15 cellular contexts compared by ENCODE assay signal in genomic region chr14:84254205-84254788, GRCh38.
DNase-seq lines count a peak whose midpoint lies in the region; ATAC-seq and TF ChIP-seq lines count a peak whose summit lies in the region.
"Had no signal": no experiment of that assay in that cellular context is flagged by ENCODE, and none has a peak within 500 bp of the region (broad histone marks: within the 10 kb centered on the region; RNA-seq: fewer than 3 reads in every experiment).

No MANE protein-coding gene starts in this region.

- no peak for ATAC-seq in activated T-cell treated with anti-CD3 and anti-CD28 coated beads, Interleukin-2, amount 50 U/mL, for 72 hours (replicated peaks in 1 of 2)

- H3K9me3 Mint-ChIP-seq in immature natural killer cell: peaks cover 4 to 21% (median 8%) of the 10 kb centered on the region in 6 donors
- H3K9me3 Mint-ChIP-seq in activated T-cell treated with anti-CD3 and anti-CD28 coated beads, Interleukin-2, amount 50 U/mL, for 72 hours: peaks cover 3 to 4% of the 10 kb centered on the region in 2 donors
- no peaks in the 10 kb centered on the region for H3K9me3 Mint-ChIP-seq in glutamatergic neuron (ENCODE audit: unreplicated experiment)

- H3K4me1 ChIP-seq in left ventricle myocardium inferior: peaks cover 32% of the 10 kb centered on the region
- peaks cover 0 to 3% of the 10 kb centered on the region in 2 experiments for H3K4me1 ChIP-seq in trophoblast cell (ENCODE audit: control insufficient read depth in 1 of 2, insufficient read depth in 2 of 2, low read length in 2 of 2)

- H3K18ac ChIP-seq in trophoblast cell (ENCODE audit: low read length): no peak overlapping the region

- H3K36me3 Mint-ChIP-seq in immature natural killer cell (no peaks in the 10 kb centered on the region), glutamatergic neuron (ENCODE audit: unreplicated experiment) (no peaks in the 10 kb centered on the region)
- no peaks in the 10 kb centered on the region for H3K36me3 Mint-ChIP-seq in activated T-cell treated with anti-CD3 and anti-CD28 coated beads, Interleukin-2, amount 50 U/mL, for 72 hours (ENCODE audit: insufficient read depth in 2 of 2)

- H3K14ac ChIP-seq in trophoblast cell (ENCODE audit: low read length): no peak overlapping the region

- H3K79me2 ChIP-seq in trophoblast cell (ENCODE audit: control insufficient read depth, insufficient read depth, low read length, poor library complexity): no peaks in the 10 kb centered on the region

- H3K4me3 Mint-ChIP-seq in immature natural killer cell (no peak overlapping the region), glutamatergic neuron (ENCODE audit: unreplicated experiment) (no peak overlapping the region)
- no peak overlapping the region for H3K4me3 Mint-ChIP-seq in activated T-cell treated with anti-CD3 and anti-CD28 coated beads, Interleukin-2, amount 50 U/mL, for 72 hours
- H3K4me3 Mint-ChIP-seq: B cell had no signal

- no peak overlapping the region for H3K9ac ChIP-seq in trophoblast cell (ENCODE audit: low read length)

- intact Hi-C loops in left ventricle myocardium inferior (cut with micrococcal nuclease): no loop called here

- H4K8ac ChIP-seq in trophoblast cell (ENCODE audit: low read depth, low read length): no peak overlapping the region

- WGBS in trophoblast cell (ENCODE audit: extremely low coverage, insufficient coverage, insufficient read length): no CpG with 5 or more reads among the region's 8 CpGs

- H3K4me1 Mint-ChIP-seq in immature natural killer cell (no peaks in the 10 kb centered on the region), glutamatergic neuron (ENCODE audit: low read depth, unreplicated experiment) (peaks cover 6% of the 10 kb centered on the region)
- no peaks in the 10 kb centered on the region for H3K4me1 Mint-ChIP-seq in activated T-cell treated with anti-CD3 and anti-CD28 coated beads, Interleukin-2, amount 50 U/mL, for 72 hours (ENCODE audit: low read depth)
- H3K4me1 Mint-ChIP-seq: B cell had no signal

- H3K4me2 ChIP-seq in trophoblast cell (ENCODE audit: low read length): no peak overlapping the region

- no peak overlapping the region for H2AFZ ChIP-seq in trophoblast cell (ENCODE audit: insufficient read depth, low read length, poor library complexity)

- no peak overlapping the region for H4K91ac ChIP-seq in trophoblast cell (ENCODE audit: low read depth, low read length)

- H3K27me3 ChIP-seq in H7 (ENCODE audit: control insufficient read depth, insufficient read depth, low read length) (no peaks in the 10 kb centered on the region), left ventricle myocardium inferior (ENCODE audit: low read depth) (no peaks in the 10 kb centered on the region), trophoblast cell (ENCODE audit: insufficient read depth, low read length) (no peaks in the 10 kb centered on the region)

- TF ChIP-seq CTCF in left ventricle myocardium inferior (IDR thresholded peaks at IDR 0.05; ENCODE audit: borderline replicate concordance): no peak
- no peak for TF ChIP-seq CTCF in glutamatergic neuron (IDR thresholded peaks at IDR 0.05; ENCODE audit: partially characterized antibody, unreplicated experiment)

- H2AK5ac ChIP-seq in trophoblast cell (ENCODE audit: low read length): no peak overlapping the region

- no peaks in the 10 kb centered on the region for H3K36me3 ChIP-seq in H7 (replicated peaks; ENCODE audit: control insufficient read depth, insufficient read depth, low read length)
- H3K36me3 ChIP-seq in left ventricle myocardium inferior: no peaks in the 10 kb centered on the region
- H3K36me3 ChIP-seq in trophoblast cell (ENCODE audit: control insufficient read depth in 1 of 2, insufficient read depth in 2 of 2, low read length in 2 of 2): no peaks in the 10 kb centered on the region

- H4K12ac ChIP-seq in trophoblast cell (ENCODE audit: low read depth, low read length): no peak overlapping the region

- no peak overlapping the region for H2BK12ac ChIP-seq in trophoblast cell (ENCODE audit: low read length)

- DNase-seq in H7: peak; percentile 4
- DNase-seq in SK-MEL-5 (ENCODE audit: low read depth, low spot score): peak; percentile 6
- no peak for DNase-seq in left ventricle myocardium inferior
- no peak for DNase-seq in trophoblast cell
- DNase-seq in immature natural killer cell: no peak
- no peak for DNase-seq in MV-4-11 (lab: John Stamatoyannopoulos, UW)
- DNase-seq in activated T-cell treated with anti-CD3 and anti-CD28 coated beads, Interleukin-2, amount 50 U/mL, for 72 hours: no peak
- no peak for DNase-seq in glutamatergic neuron
- DNase-seq: activated gamma-delta T cell, foreskin melanocyte, NCI-H1092, small intestine, T-helper 1 cell had no signal

- H3K23ac ChIP-seq in trophoblast cell (ENCODE audit: low read length): no peak overlapping the region

- no peak overlapping the region for H3K4me3 ChIP-seq in H7 (ENCODE audit: insufficient read depth, low read depth, low read length)
- H3K4me3 ChIP-seq in left ventricle myocardium inferior: peak overlapping the region; percentile 13
- H3K4me3 ChIP-seq in trophoblast cell (ENCODE audit: low read depth, low read length): no peak overlapping the region

- H3K27ac ChIP-seq in left ventricle myocardium inferior (replicated peaks) (peak overlapping the region; percentile 22), trophoblast cell (ENCODE audit: low read depth, low read length) (peak overlapping the region; percentile 63)
- H3K27ac ChIP-seq: HL-60 had no signal

- in situ Hi-C loops in SK-MEL-5 (cut with HindIII; ENCODE audit: low pct_unique_long_range_greater_than_20kb, low sequenced_read_pairs): no loop called here

- peaks cover 5% of the 10 kb centered on the region for H3K79me1 ChIP-seq in trophoblast cell (ENCODE audit: low read length)

- no peak overlapping the region for H2BK120ac ChIP-seq in trophoblast cell (ENCODE audit: insufficient read depth, low read length, poor library complexity)

- no peaks in the 10 kb centered on the region for H3K9me3 ChIP-seq in left ventricle myocardium inferior (replicated peaks)
- H3K9me3 ChIP-seq in trophoblast cell (ENCODE audit: insufficient read depth, low read depth, low read length): peaks cover 1% of the 10 kb centered on the region

- H2BK5ac ChIP-seq in trophoblast cell (ENCODE audit: low read depth, low read length, poor library complexity): no peak overlapping the region

- peaks cover 0 to 2% (median 0%) of the 10 kb centered on the region in 3 donors for H3K27me3 Mint-ChIP-seq in immature natural killer cell (ENCODE audit: low read depth in 3 of 3)
- H3K27me3 Mint-ChIP-seq in activated T-cell treated with anti-CD3 and anti-CD28 coated beads, Interleukin-2, amount 50 U/mL, for 72 hours (ENCODE audit: low read depth): no peaks in the 10 kb centered on the region
- H3K27me3 Mint-ChIP-seq in glutamatergic neuron (ENCODE audit: unreplicated experiment): no peaks in the 10 kb centered on the region
- H3K27me3 Mint-ChIP-seq: B cell had no signal

- no peak overlapping the region for H3K27ac Mint-ChIP-seq in immature natural killer cell
- H3K27ac Mint-ChIP-seq in activated T-cell treated with anti-CD3 and anti-CD28 coated beads, Interleukin-2, amount 50 U/mL, for 72 hours: no peak overlapping the region
- H3K27ac Mint-ChIP-seq in glutamatergic neuron (ENCODE audit: unreplicated experiment): no peak overlapping the region
- H3K27ac Mint-ChIP-seq: B cell had no signal

- H3K4ac ChIP-seq in trophoblast cell (ENCODE audit: low read depth, low read length): no peak overlapping the region

Comparison
In these comparisons a context has a peak if more than half of its experiments do, and no peak if none do; other contexts are left out.
1. DNase-seq: peak in H7 (single experiment) and SK-MEL-5 (single experiment); none in left ventricle myocardium inferior (single experiment), trophoblast cell (0 of 2), immature natural killer cell (0 of 3), MV-4-11 (single experiment), activated T-cell treated with anti-CD3 and anti-CD28 coated beads, Interleukin-2, amount 50 U/mL, for 72 hours (0 of 2) and glutamatergic neuron (single experiment).